ENCODE assay signal across 20 cellular contexts in genomic region chr22:25900390-25900789, GRCh38.
"Had no signal": no experiment of that assay in that cellular context is flagged by ENCODE, and none has a peak within 500 bp of the region (broad histone marks: within the 10 kb centered on the region; RNA-seq: fewer than 3 reads in every experiment).

No MANE protein-coding gene starts in this region.

- H3K4me1 ChIP-seq: Peyer's patch, SJSA1 had no signal

- H3K36me3 ChIP-seq: MG63, Peyer's patch, SJSA1 had no signal

- H3K27me3 ChIP-seq: MG63, Peyer's patch, SJSA1 had no signal

- H3K4me3 ChIP-seq: MG63, PC-9, Peyer's patch, SJSA1, SK-N-MC had no signal

- DNase-seq: IMR-90; KG1; MG63; NCI-H1092; NCI-H1105 treated with DMSO at 0.1 percent for 48 hours; NCI-H1417 treated with DMSO at 0.1 percent for 48 hours; NCI-H1694 treated with DMSO at 0.1 percent for 48 hours; NCI-H2081 treated with DMSO at 0.1 percent for 48 hours; NCI-H2171; NCI-H226; NCI-H526; NCI-H748 treated with DMSO at 0.1 percent for 48 hours; NK-92 treated with Interleukin-12 subunit alpha and Interleukin-12 subunit beta, amount 100 ng/mL, for 24 hours; PC-9; Peyer's patch; SIG-M5 had no signal

- ATAC-seq: HepG2, Right ventricle myocardium inferior had no signal

- H3K27ac ChIP-seq: PC-9, Peyer's patch, SJSA1, SK-N-MC had no signal

- H3K9me3 ChIP-seq: MG63, Peyer's patch, SJSA1 had no signal
